In the genomic region with DNA sequence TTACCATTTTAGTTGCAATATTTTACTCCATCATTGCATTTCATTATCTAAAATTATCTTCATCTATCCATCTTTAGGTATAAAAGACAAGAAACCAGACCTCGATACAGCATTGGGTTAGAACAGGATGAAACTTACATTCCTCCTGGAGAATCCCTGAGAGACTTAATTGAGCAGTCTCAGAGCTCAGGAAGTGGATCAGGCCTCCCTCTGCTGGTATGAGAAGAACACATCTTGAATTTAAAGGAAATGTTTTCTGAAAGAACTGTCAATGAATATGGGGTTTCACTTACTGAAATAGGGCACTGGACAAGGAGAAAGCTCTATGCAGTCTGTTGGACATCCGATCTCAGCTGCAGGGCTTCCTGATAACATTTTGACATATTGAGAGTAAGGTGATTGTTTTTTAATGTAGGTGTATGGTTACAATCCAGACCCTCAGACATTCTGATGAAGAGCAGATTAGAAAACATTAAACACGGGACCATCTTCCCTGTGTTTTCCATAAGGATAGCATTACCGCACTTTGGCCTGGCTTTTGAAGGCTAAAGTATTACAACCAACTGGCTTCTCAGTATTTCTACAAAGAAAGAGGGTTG, we compare ENCODE assay signal across 8 cellular contexts.
A peak's percentile ranks its signal among the peaks of the same experiment; 100 is the strongest.
DNase-seq lines count a peak whose midpoint lies in the region; ATAC-seq and TF ChIP-seq lines count a peak whose summit lies in the region.

No MANE protein-coding gene starts in this region.

- intact Hi-C loops in adrenal gland (cut with DNase I): loop anchor here in 1 of 2 donors (10.0 kb wide), 1 partner anchor 500 kb away; no protein-coding TSS in a partner anchor

- DNase-seq in DMS53 (lab: John Stamatoyannopoulos, UW) (peak; percentile 65), adrenal gland (peak in 6 of 7 donors; percentile 22 to 35 (median 31)), iPS-NIHi7 (ENCODE audit: extremely low spot score) (peak; percentile 60), type B pancreatic cell (ENCODE audit: extremely low spot score, unreplicated experiment) (no peak), NCI-H1694 treated with DMSO at 0.1 percent for 48 hours (lab: John Stamatoyannopoulos, UW) (no peak), T-helper 17 cell (no peak)
- no peak for DNase-seq in activated T-cell treated with anti-CD3 and anti-CD28 coated beads, Interleukin-2, amount 50 U/mL, for 24 hours

- no peak for TF ChIP-seq POLR2A in adrenal gland (IDR thresholded peaks at IDR 0.05)

- H3K4me3 Mint-ChIP-seq in type B pancreatic cell: no peak overlapping the region
- H3K4me3 Mint-ChIP-seq in activated T-cell treated with anti-CD3 and anti-CD28 coated beads, Interleukin-2, amount 50 U/mL, for 24 hours: no peak overlapping the region
- H3K4me3 Mint-ChIP-seq in T-helper 17 cell: no peak overlapping the region

- H3K9me3 ChIP-seq in adrenal gland (replicated peaks in 1 of 3): no peaks in the 10 kb centered on the region
- no peaks in the 10 kb centered on the region for H3K9me3 ChIP-seq in T-helper 17 cell (ENCODE audit: control insufficient read depth, low read length, poor library complexity, severe bottlenecking)

- no peaks in the 10 kb centered on the region for H3K36me3 ChIP-seq in adrenal gland (replicated peaks in 1 of 2)

- no peaks in the 10 kb centered on the region for H3K9me3 Mint-ChIP-seq in type B pancreatic cell
- H3K9me3 Mint-ChIP-seq in activated T-cell treated with anti-CD3 and anti-CD28 coated beads, Interleukin-2, amount 50 U/mL, for 24 hours: no peaks in the 10 kb centered on the region

- no peaks in the 10 kb centered on the region for H3K27me3 ChIP-seq in adrenal gland

- H3K27me3 Mint-ChIP-seq in type B pancreatic cell: no peaks in the 10 kb centered on the region
- H3K27me3 Mint-ChIP-seq in activated T-cell treated with anti-CD3 and anti-CD28 coated beads, Interleukin-2, amount 50 U/mL, for 24 hours: no peaks in the 10 kb centered on the region
- peaks cover 10% of the 10 kb centered on the region for H3K27me3 Mint-ChIP-seq in T-helper 17 cell

- H3K27ac ChIP-seq in adrenal gland: no peak overlapping the region

- H3K4me3 ChIP-seq in adrenal gland: no peak overlapping the region

- H3K36me3 Mint-ChIP-seq in type B pancreatic cell (no peaks in the 10 kb centered on the region), T-helper 17 cell (ENCODE audit: low read depth) (peaks cover 2% of the 10 kb centered on the region)
- H3K36me3 Mint-ChIP-seq in activated T-cell treated with anti-CD3 and anti-CD28 coated beads, Interleukin-2, amount 50 U/mL, for 24 hours (ENCODE audit: low read depth): no peaks in the 10 kb centered on the region

- H3K4me1 Mint-ChIP-seq in type B pancreatic cell (ENCODE audit: unreplicated experiment) (peaks cover 14% of the 10 kb centered on the region), T-helper 17 cell (peaks cover 6% of the 10 kb centered on the region)
- H3K4me1 Mint-ChIP-seq in activated T-cell treated with anti-CD3 and anti-CD28 coated beads, Interleukin-2, amount 50 U/mL, for 24 hours (ENCODE audit: low read depth): peaks cover 4% of the 10 kb centered on the region

- no peak for ATAC-seq in T-helper 17 cell

- TF ChIP-seq CTCF in LNCAP (IDR thresholded peaks at IDR 0.05) (peak; percentile 67), adrenal gland (IDR thresholded peaks at IDR 0.05) (peak; percentile 29 to 54 (median 44)), type B pancreatic cell (conservative IDR thresholded peaks at IDR 0.05) (peak; percentile 82)

- 52 to 60% (median 56%) methylated on average over 4 of the region's 4 CpGs for WGBS in adrenal gland, 4 donors

- H3K27ac Mint-ChIP-seq in type B pancreatic cell: peak overlapping the region; percentile 2
- H3K27ac Mint-ChIP-seq in activated T-cell treated with anti-CD3 and anti-CD28 coated beads, Interleukin-2, amount 50 U/mL, for 24 hours: no peak overlapping the region
- no peak overlapping the region for H3K27ac Mint-ChIP-seq in T-helper 17 cell

- H3K4me1 ChIP-seq in adrenal gland (replicated peaks in 1 of 2): no peaks in the 10 kb centered on the region

Comparison
In these comparisons a context has a peak if more than half of its experiments do, and no peak if none do; other contexts are left out.
1. DNase-seq: peak in DMS53 (single experiment), adrenal gland (6 of 7) and iPS-NIHi7 (single experiment); none in type B pancreatic cell (single experiment), activated T-cell treated with anti-CD3 and anti-CD28 coated beads, Interleukin-2, amount 50 U/mL, for 24 hours (single experiment), NCI-H1694 treated with DMSO at 0.1 percent for 48 hours (single experiment) and T-helper 17 cell (0 of 3).
2. Peak in every context shown above with its lines, with median percentiles within 50 percentile points of each other: CTCF ChIP-seq.